8 cellular contexts compared by ENCODE assay signal in genomic region chr7:99040104-99040958, GRCh38.
A peak's percentile ranks its signal among the peaks of the same experiment; 100 is the strongest.
DNase-seq lines count a peak whose midpoint lies in the region; ATAC-seq, FAIRE-seq and TF ChIP-seq lines count a peak whose summit lies in the region.

No MANE protein-coding gene starts in this region.

- peak; percentile 70 for ATAC-seq in activated CD8-positive, alpha-beta memory T cell treated with anti-CD3 and anti-CD28 coated beads, Interleukin-2, amount 10 ng/mL, durations not matched to agents 7 days and 5 days
- ATAC-seq in GM21717 (IDR thresholded peaks at IDR 0.05; ENCODE audit: unreplicated experiment): no peak

- H3K9ac ChIP-seq in endothelial cell of umbilical vein (replicated peaks; ENCODE audit: extremely low read depth, insufficient read depth, low read length): peak overlapping the region; percentile 5

- no peaks in the 10 kb centered on the region for H3K27me3 ChIP-seq in BJ (ENCODE audit: control insufficient read depth, insufficient read depth, low read length)
- H3K27me3 ChIP-seq in endothelial cell of umbilical vein (ENCODE audit: control insufficient read depth in 2 of 2, insufficient read depth in 2 of 2, low read length in 2 of 2): no peaks in the 10 kb centered on the region

- peak; percentile 30 for DNase-seq in BJ (ENCODE audit: low read depth)
- DNase-seq in HEK293T (ENCODE audit: extremely low spot score): peak; percentile 87
- DNase-seq in NCI-H82 (lab: John Stamatoyannopoulos, UW): peak; percentile 92
- DNase-seq in activated CD8-positive, alpha-beta memory T cell treated with anti-CD3 and anti-CD28 coated beads, Interleukin-2, amount 10 ng/mL, durations not matched to agents 7 days and 5 days: peak; percentile 68
- DNase-seq in endothelial cell of umbilical vein (ENCODE audit: low read depth, low spot score): peak; percentile 89
- peak; percentile 61 to 82 for DNase-seq in mesothelial cell of epicardium (ENCODE audit: low spot score in 2 of 2, unreplicated experiment in 2 of 2)
- peak; percentile 27 to 37 for DNase-seq in stimulated activated CD8-positive, alpha-beta memory T cell treated with anti-CD3 and anti-CD28 coated beads, Interleukin-2, amount 100 ng/mL, for 1 hour (ENCODE audit: low read depth in 2 of 2)

- peak; percentile 70 for TF ChIP-seq CTCF in BJ (IDR thresholded peaks at IDR 0.05; ENCODE audit: insufficient read depth, low read depth, low read length)
- TF ChIP-seq CTCF in endothelial cell of umbilical vein (IDR thresholded peaks at IDR 0.05; ENCODE audit: extremely low read depth in 1 of 2, insufficient read depth in 1 of 2, low read depth in 1 of 2, low read length in 2 of 2): peak; percentile 74
- TF ChIP-seq CTCF in mesothelial cell of epicardium (IDR thresholded peaks at IDR 0.05; ENCODE audit: unreplicated experiment): peak; percentile 83

- no peak overlapping the region for H2AFZ ChIP-seq in endothelial cell of umbilical vein (ENCODE audit: low read depth, low read length)

- no peaks in the 10 kb centered on the region for H3K27me3 Mint-ChIP-seq in activated CD8-positive, alpha-beta memory T cell treated with anti-CD3 and anti-CD28 coated beads, Interleukin-2, amount 10 ng/mL, durations not matched to agents 7 days and 5 days
- no peaks in the 10 kb centered on the region for H3K27me3 Mint-ChIP-seq in mesothelial cell of epicardium (ENCODE audit: low read depth)

- no TSS peak for BruUV-seq in endothelial cell of umbilical vein (replicated peaks; lab: Mats Ljungman, UMichigan)

- H3K36me3 Mint-ChIP-seq in activated CD8-positive, alpha-beta memory T cell treated with anti-CD3 and anti-CD28 coated beads, Interleukin-2, amount 10 ng/mL, durations not matched to agents 7 days and 5 days: peaks cover 41% of the 10 kb centered on the region
- peaks cover 62% of the 10 kb centered on the region for H3K36me3 Mint-ChIP-seq in mesothelial cell of epicardium

- H4K20me1 ChIP-seq in endothelial cell of umbilical vein (replicated peaks; ENCODE audit: control insufficient read depth, extremely low read depth, insufficient read depth, low read length): no peaks in the 10 kb centered on the region

- peak; percentile 95 for FAIRE-seq in endothelial cell of umbilical vein (lab: Jason Lieb, UNC)

- H3K79me2 ChIP-seq in endothelial cell of umbilical vein (ENCODE audit: control insufficient read depth, insufficient read depth, low read length): no peaks in the 10 kb centered on the region

- intact Hi-C loops in endothelial cell of umbilical vein (cut with micrococcal nuclease): loop anchor here (1.0 kb wide), 3 partner anchors 103 to 290 kb away; no protein-coding TSS in a partner anchor

- H3K4me3 ChIP-seq in BJ (ENCODE audit: low read depth, low read length) (no peak overlapping the region), endothelial cell of umbilical vein (replicated peaks in 1 of 3; ENCODE audit: insufficient read depth in 1 of 3, low read depth in 1 of 3, low read length in 3 of 3) (no peak overlapping the region)

- H3K4me3 Mint-ChIP-seq in activated CD8-positive, alpha-beta memory T cell treated with anti-CD3 and anti-CD28 coated beads, Interleukin-2, amount 10 ng/mL, durations not matched to agents 7 days and 5 days: no peak overlapping the region
- no peak overlapping the region for H3K4me3 Mint-ChIP-seq in mesothelial cell of epicardium

- H3K36me3 ChIP-seq in BJ (ENCODE audit: control insufficient read depth, insufficient read depth, low read length) (peaks cover 31% of the 10 kb centered on the region), endothelial cell of umbilical vein (ENCODE audit: control insufficient read depth in 2 of 2, extremely low read depth in 1 of 2, insufficient read depth in 2 of 2, low read length in 2 of 2) (peaks cover 20 to 43% of the 10 kb centered on the region in 2 experiments)

- no peak overlapping the region for H3K27ac Mint-ChIP-seq in activated CD8-positive, alpha-beta memory T cell treated with anti-CD3 and anti-CD28 coated beads, Interleukin-2, amount 10 ng/mL, durations not matched to agents 7 days and 5 days
- H3K27ac Mint-ChIP-seq in mesothelial cell of epicardium: peak overlapping the region; percentile 86

- no peak for TF ChIP-seq POLR2A in endothelial cell of umbilical vein (IDR thresholded peaks at IDR 0.05; ENCODE audit: low read depth, low read length)

- H3K4me1 ChIP-seq in endothelial cell of umbilical vein (ENCODE audit: control insufficient read depth, extremely low read depth, insufficient read depth, low read length): peaks cover 37% of the 10 kb centered on the region

- POLR2A ChIA-PET in BJ (lab: Charles Lee): no interaction called here
- POLR2A ChIA-PET in HEK293T (lab: Yijun Ruan, JAX): interaction anchor here (1.2 kb wide), 1 partner anchor 286 kb away, joined by 3 read pairs; no protein-coding TSS in a partner anchor
- POLR2A ChIA-PET in endothelial cell of umbilical vein (lab: Charles Lee): interaction anchor here (1.0 kb wide), 1 partner anchor 10 kb away, joined by 5 read pairs; no protein-coding TSS in a partner anchor

- peak overlapping the region; percentile 61 for H3K27ac ChIP-seq in endothelial cell of umbilical vein (ENCODE audit: insufficient read depth, low read depth, low read length)

- no peaks in the 10 kb centered on the region for H3K9me3 Mint-ChIP-seq in activated CD8-positive, alpha-beta memory T cell treated with anti-CD3 and anti-CD28 coated beads, Interleukin-2, amount 10 ng/mL, durations not matched to agents 7 days and 5 days (ENCODE audit: low read depth)
- H3K9me3 Mint-ChIP-seq in mesothelial cell of epicardium: no peaks in the 10 kb centered on the region

- CTCF ChIA-PET in BJ (lab: Yijun Ruan, JAX) (interaction anchor here (0.5 to 9.2 kb wide), 18 partner anchors 10 to 329 kb away, joined by 3 to 128 read pairs (median 3); partner anchors contain the start of genes ARPC1A and SMURF1), HEK293T (lab: Yijun Ruan, JAX) (interaction anchor here (0.5 to 1.8 kb wide), 4 partner anchors 10 to 273 kb away, joined by 3 to 7 read pairs (median 3); no protein-coding TSS in a partner anchor), endothelial cell of umbilical vein (lab: Charles Lee) (interaction anchor here (0.6 to 3.5 kb wide), 16 partner anchors 10 to 302 kb away, joined by 3 to 44 read pairs (median 4); partner anchors contain the start of genes ARPC1A and SMURF1)
- CTCF ChIA-PET in activated CD8-positive, alpha-beta memory T cell treated with anti-CD3 and anti-CD28 coated beads, Interleukin-2, amount 10 ng/mL, durations not matched to agents 7 days and 5 days (lab: Charles Lee): interaction anchor here (0.9 to 3.0 kb wide), 10 partner anchors 10 to 308 kb away, joined by 3 to 14 read pairs (median 4); partner anchors contain the start of genes ARPC1A and SMURF1

- H3K4me1 Mint-ChIP-seq in activated CD8-positive, alpha-beta memory T cell treated with anti-CD3 and anti-CD28 coated beads, Interleukin-2, amount 10 ng/mL, durations not matched to agents 7 days and 5 days: no peaks in the 10 kb centered on the region
- H3K4me1 Mint-ChIP-seq in mesothelial cell of epicardium: peaks cover 10% of the 10 kb centered on the region

- dilution Hi-C loops in endothelial cell of umbilical vein (cut with MboI; ENCODE audit: extremely low pct_ligation_motif_present, low sequenced_read_pairs): no loop called here

- no peaks in the 10 kb centered on the region for H3K9me3 ChIP-seq in endothelial cell of umbilical vein (replicated peaks; ENCODE audit: control insufficient read depth, insufficient read depth, low read length)

- no peaks in the 10 kb centered on the region for H3K9me1 ChIP-seq in endothelial cell of umbilical vein (replicated peaks; ENCODE audit: control insufficient read depth, extremely low read depth, insufficient read depth, low read length)

- peak overlapping the region; percentile 3 for H3K4me2 ChIP-seq in endothelial cell of umbilical vein (ENCODE audit: insufficient read depth, low read length)

TF ChIP-seq in HEK293T, 16 proteins besides CTCF, POLR2A, EP300 and RAD21 (continues in another document):
- TF ChIP-seq SP1 (IDR thresholded peaks at IDR 0.05) (no peak), PKNOX1 (IDR thresholded peaks at IDR 0.05) (no peak), L3MBTL2 (conservative IDR thresholded peaks at IDR 0.05) (no peak), ELF4 (IDR thresholded peaks at IDR 0.05) (no peak), ZNF384 (IDR thresholded peaks at IDR 0.05) (no peak), SUZ12 (IDR thresholded peaks at IDR 0.05) (no peak), FOXA1 (IDR thresholded peaks at IDR 0.05) (no peak), LEF1 (IDR thresholded peaks at IDR 0.05; ENCODE audit: borderline replicate concordance) (no peak), NFRKB (IDR thresholded peaks at IDR 0.05) (no peak), HDGF (IDR thresholded peaks at IDR 0.05; ENCODE audit: borderline replicate concordance) (no peak)

TF ChIP-seq in endothelial cell of umbilical vein, 7 proteins besides CTCF, POLR2A, EP300 and RAD21:
- TF ChIP-seq MAX (IDR thresholded peaks at IDR 0.05; ENCODE audit: insufficient read depth, insufficient read length) (peak; percentile 39), GATA2 (IDR thresholded peaks at IDR 0.05; ENCODE audit: insufficient read depth, insufficient read length, low read depth, low read length) (no peak), POLR2AphosphoS5 (IDR thresholded peaks at IDR 0.05; ENCODE audit: insufficient read depth, low read depth, low read length) (no peak)

Comparison
In these comparisons a context has a peak if more than half of its experiments do, and no peak if none do; other contexts are left out.
1. DNase-seq: peak in every context shown above with its lines; median percentile 92 in NCI-H82; 89 in endothelial cell of umbilical vein; 87 in HEK293T; 72 in mesothelial cell of epicardium; 68 in activated CD8-positive, alpha-beta memory T cell treated with anti-CD3 and anti-CD28 coated beads, Interleukin-2, amount 10 ng/mL, durations not matched to agents 7 days and 5 days; 32 in stimulated activated CD8-positive, alpha-beta memory T cell treated with anti-CD3 and anti-CD28 coated beads, Interleukin-2, amount 100 ng/mL, for 1 hour; 30 in BJ.